Comparison of ENCODE assay signal across 1 cellular context in the genomic region with DNA sequence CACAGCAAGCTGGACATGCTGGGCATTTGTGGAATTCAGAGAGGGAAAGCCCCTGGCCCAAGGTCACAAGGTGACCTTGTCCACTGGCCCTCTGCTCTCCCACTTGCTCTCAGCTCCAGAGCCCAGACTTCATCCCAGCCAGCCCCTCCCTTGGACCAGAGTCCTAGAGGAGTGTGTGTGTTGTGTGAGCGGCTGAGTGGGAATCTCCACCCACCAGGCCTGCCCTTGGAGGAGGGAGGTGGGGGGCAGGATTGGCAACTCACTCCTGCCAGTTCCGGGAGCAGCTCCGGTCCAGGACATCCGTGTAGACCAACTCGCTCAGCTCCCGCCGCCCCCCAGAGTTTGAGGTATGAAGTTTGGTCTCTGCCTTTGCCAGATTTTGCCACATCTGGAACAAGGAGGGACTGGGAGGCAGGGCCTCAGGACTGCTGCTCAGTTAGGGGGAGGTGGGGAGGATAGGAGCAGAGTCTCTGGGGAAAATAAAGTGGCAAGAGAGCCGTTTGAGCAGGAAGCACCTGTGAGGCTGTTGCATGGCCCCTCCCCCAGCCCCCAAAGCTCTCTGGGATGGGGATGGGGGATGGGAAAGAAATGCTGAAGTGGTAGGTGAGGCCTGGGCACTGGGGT.
A peak's percentile ranks its signal among the peaks of the same experiment; 100 is the strongest.
TF ChIP-seq lines count a peak whose summit lies in the region.

No MANE protein-coding gene starts in this region.

TF ChIP-seq in HepG2, 621 proteins besides CTCF, POLR2A, EP300 and RAD21 (continues in another document):
- TF ChIP-seq, protein P1, sequence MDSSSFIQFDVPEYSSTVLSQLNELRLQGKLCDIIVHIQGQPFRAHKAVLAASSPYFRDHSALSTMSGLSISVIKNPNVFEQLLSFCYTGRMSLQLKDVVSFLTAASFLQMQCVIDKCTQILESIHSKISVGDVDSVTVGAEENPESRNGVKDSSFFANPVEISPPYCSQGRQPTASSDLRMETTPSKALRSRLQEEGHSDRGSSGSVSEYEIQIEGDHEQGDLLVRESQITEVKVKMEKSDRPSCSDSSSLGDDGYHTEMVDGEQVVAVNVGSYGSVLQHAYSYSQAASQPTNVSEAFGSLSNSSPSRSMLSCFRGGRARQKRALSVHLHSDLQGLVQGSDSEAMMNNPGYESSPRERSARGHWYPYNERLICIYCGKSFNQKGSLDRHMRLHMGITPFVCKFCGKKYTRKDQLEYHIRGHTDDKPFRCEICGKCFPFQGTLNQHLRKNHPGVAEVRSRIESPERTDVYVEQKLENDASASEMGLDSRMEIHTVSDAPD (CRISPR knock-in tag; IDR thresholded peaks at IDR 0.05) = peak; percentile 85; the same call in 1 of the 2 replicates
- TF ChIP-seq, protein P2, sequence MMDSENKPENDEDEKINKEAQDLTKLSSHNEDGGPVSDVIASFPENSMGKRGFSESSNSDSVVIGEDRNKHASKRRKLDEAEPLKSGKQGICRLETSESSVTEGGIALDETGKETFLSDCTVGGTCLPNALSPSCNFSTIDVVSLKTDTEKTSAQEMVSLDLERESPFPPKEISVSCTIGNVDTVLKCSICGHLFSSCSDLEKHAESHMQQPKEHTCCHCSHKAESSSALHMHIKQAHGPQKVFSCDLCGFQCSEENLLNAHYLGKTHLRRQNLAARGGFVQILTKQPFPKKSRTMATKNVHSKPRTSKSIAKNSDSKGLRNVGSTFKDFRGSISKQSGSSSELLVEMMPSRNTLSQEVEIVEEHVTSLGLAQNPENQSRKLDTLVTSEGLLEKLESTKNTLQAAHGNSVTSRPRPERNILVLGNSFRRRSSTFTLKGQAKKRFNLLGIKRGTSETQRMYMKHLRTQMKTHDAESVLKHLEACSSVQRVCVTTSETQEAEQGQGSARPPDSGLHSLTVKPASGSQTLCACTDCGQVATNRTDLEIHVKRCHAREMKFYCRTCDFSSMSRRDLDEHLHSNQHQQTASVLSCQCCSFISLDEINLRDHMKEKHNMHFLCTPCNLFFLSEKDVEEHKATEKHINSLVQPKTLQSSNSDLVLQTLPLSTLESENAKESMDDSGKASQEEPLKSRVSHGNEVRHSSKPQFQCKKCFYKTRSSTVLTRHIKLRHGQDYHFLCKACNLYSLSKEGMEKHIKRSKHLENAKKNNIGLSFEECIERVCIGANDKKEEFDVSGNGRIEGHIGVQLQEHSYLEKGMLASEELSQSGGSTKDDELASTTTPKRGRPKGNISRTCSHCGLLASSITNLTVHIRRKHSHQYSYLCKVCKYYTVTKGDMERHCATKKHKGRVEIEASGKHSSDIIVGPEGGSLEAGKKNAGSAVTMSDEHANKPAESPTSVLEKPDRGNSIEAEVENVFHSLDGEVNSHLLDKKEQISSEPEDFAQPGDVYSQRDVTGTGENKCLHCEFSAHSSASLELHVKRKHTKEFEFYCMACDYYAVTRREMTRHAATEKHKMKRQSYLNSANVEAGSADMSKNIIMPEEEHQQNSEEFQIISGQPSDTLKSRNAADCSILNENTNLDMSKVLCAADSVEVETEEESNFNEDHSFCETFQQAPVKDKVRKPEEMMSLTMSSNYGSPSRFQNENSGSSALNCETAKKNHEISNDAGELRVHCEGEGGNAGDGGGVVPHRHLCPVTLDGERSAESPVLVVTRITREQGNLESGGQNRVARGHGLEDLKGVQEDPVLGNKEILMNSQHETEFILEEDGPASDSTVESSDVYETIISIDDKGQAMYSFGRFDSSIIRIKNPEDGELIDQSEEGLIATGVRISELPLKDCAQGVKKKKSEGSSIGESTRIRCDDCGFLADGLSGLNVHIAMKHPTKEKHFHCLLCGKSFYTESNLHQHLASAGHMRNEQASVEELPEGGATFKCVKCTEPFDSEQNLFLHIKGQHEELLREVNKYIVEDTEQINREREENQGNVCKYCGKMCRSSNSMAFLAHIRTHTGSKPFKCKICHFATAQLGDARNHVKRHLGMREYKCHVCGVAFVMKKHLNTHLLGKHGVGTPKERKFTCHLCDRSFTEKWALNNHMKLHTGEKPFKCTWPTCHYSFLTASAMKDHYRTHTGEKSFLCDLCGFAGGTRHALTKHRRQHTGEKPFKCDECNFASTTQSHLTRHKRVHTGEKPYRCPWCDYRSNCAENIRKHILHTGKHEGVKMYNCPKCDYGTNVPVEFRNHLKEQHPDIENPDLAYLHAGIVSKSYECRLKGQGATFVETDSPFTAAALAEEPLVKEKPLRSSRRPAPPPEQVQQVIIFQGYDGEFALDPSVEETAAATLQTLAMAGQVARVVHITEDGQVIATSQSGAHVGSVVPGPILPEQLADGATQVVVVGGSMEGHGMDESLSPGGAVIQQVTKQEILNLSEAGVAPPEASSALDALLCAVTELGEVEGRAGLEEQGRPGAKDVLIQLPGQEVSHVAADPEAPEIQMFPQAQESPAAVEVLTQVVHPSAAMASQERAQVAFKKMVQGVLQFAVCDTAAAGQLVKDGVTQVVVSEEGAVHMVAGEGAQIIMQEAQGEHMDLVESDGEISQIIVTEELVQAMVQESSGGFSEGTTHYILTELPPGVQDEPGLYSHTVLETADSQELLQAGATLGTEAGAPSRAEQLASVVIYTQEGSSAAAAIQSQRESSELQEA (CRISPR knock-in tag; IDR thresholded peaks at IDR 0.05; ENCODE audit: not compliant biosample characterization) = peak; percentile 12
- no peak for TF ChIP-seq HMG20A (CRISPR knock-in tag; IDR thresholded peaks at IDR 0.05; ENCODE audit: borderline replicate concordance)
- TF ChIP-seq ZNF207 (IDR thresholded peaks at IDR 0.05; ENCODE audit: borderline replicate concordance) = no peak
- TF ChIP-seq MAZ (IDR thresholded peaks at IDR 0.05; ENCODE audit: borderline replicate concordance, low read depth, low read length) = peak; percentile 27; the same call in 1 of the 2 replicates
- TF ChIP-seq MAZ (CRISPR knock-in tag; IDR thresholded peaks at IDR 0.05; ENCODE audit: low read depth) = peak; percentile 60; the same call in 1 of the 2 replicates
- no peak for TF ChIP-seq REXO4 (CRISPR knock-in tag; IDR thresholded peaks at IDR 0.05; ENCODE audit: borderline replicate concordance)
- no peak for TF ChIP-seq DNMT3B (CRISPR knock-in tag; conservative IDR thresholded peaks at IDR 0.05)
- peak; percentile 99 for TF ChIP-seq ESRRA (CRISPR knock-in tag; IDR thresholded peaks at IDR 0.05; ENCODE audit: low read depth)
- no peak for TF ChIP-seq TCF12 (IDR thresholded peaks at IDR 0.05)
- no peak for TF ChIP-seq TCF12 (CRISPR knock-in tag; IDR thresholded peaks at IDR 0.05)
- peak; percentile 59; the same call in 1 of the 2 replicates for TF ChIP-seq SSRP1 (CRISPR knock-in tag; IDR thresholded peaks at IDR 0.05)
- TF ChIP-seq HNF4G (IDR thresholded peaks at IDR 0.05; ENCODE audit: borderline replicate concordance, low read depth, low read length) = peak; percentile 48; the same call in 1 of the 2 replicates
- TF ChIP-seq HNF4G (CRISPR knock-in tag; IDR thresholded peaks at IDR 0.05; ENCODE audit: borderline replicate concordance, low read depth) = peak; percentile 76; the same call in 1 of the 2 replicates
- 0 out of 2 replicates have a peak, but pooled peaks have one; percentile 38 for TF ChIP-seq MEIS2 (CRISPR knock-in tag; IDR thresholded peaks at IDR 0.05)
- no peak for TF ChIP-seq RBM39 (IDR thresholded peaks at IDR 0.05; ENCODE audit: low read depth, low read length, poor library complexity, severe bottlenecking)
- TF ChIP-seq ELF1 (CRISPR knock-in tag; IDR thresholded peaks at IDR 0.05) = peak; percentile 59; the same call in 1 of the 2 replicates
- peak; percentile 39; the same call in 1 of the 2 replicates for TF ChIP-seq NR2F6 (IDR thresholded peaks at IDR 0.05)
- TF ChIP-seq NR2F6 (CRISPR knock-in tag; IDR thresholded peaks at IDR 0.05) = no peak; the same call in 1 of the 2 replicates
- TF ChIP-seq PITX1 (CRISPR knock-in tag; IDR thresholded peaks at IDR 0.05) = 0 out of 2 replicates have a peak, but pooled peaks have one; percentile 66
- TF ChIP-seq CAMTA2 (CRISPR knock-in tag; IDR thresholded peaks at IDR 0.05; ENCODE audit: borderline replicate concordance) = no peak
- no peak for TF ChIP-seq ATF4 (CRISPR knock-in tag; IDR thresholded peaks at IDR 0.05)
- peak; percentile 23; the same call in 1 of the 2 replicates for TF ChIP-seq KDM5B (CRISPR knock-in tag; IDR thresholded peaks at IDR 0.05; ENCODE audit: borderline replicate concordance)
- TF ChIP-seq, protein P3, sequence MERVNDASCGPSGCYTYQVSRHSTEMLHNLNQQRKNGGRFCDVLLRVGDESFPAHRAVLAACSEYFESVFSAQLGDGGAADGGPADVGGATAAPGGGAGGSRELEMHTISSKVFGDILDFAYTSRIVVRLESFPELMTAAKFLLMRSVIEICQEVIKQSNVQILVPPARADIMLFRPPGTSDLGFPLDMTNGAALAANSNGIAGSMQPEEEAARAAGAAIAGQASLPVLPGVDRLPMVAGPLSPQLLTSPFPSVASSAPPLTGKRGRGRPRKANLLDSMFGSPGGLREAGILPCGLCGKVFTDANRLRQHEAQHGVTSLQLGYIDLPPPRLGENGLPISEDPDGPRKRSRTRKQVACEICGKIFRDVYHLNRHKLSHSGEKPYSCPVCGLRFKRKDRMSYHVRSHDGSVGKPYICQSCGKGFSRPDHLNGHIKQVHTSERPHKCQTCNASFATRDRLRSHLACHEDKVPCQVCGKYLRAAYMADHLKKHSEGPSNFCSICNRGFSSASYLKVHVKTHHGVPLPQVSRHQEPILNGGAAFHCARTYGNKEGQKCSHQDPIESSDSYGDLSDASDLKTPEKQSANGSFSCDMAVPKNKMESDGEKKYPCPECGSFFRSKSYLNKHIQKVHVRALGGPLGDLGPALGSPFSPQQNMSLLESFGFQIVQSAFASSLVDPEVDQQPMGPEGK (CRISPR knock-in tag; IDR thresholded peaks at IDR 0.05) = peak; percentile 83
- peak; percentile 73 for TF ChIP-seq SAP130 (CRISPR knock-in tag; IDR thresholded peaks at IDR 0.05; ENCODE audit: low read depth)
- peak; percentile 45; the same call in 1 of the 2 replicates for TF ChIP-seq HNF1B (CRISPR knock-in tag; IDR thresholded peaks at IDR 0.05)
- no peak for TF ChIP-seq ZNF205 (CRISPR knock-in tag; IDR thresholded peaks at IDR 0.05)
- TF ChIP-seq ZNF317 (CRISPR knock-in tag; IDR thresholded peaks at IDR 0.05) = 0 out of 2 replicates have a peak, but pooled peaks have one; percentile 20
- TF ChIP-seq GATAD1 (CRISPR knock-in tag; IDR thresholded peaks at IDR 0.05) = no peak
- TF ChIP-seq IRF2 (CRISPR knock-in tag; IDR thresholded peaks at IDR 0.05) = peak; percentile 48; the same call in 1 of the 2 replicates
- no peak for TF ChIP-seq ZNF709 (CRISPR knock-in tag; IDR thresholded peaks at IDR 0.05)
- TF ChIP-seq, protein P4, sequence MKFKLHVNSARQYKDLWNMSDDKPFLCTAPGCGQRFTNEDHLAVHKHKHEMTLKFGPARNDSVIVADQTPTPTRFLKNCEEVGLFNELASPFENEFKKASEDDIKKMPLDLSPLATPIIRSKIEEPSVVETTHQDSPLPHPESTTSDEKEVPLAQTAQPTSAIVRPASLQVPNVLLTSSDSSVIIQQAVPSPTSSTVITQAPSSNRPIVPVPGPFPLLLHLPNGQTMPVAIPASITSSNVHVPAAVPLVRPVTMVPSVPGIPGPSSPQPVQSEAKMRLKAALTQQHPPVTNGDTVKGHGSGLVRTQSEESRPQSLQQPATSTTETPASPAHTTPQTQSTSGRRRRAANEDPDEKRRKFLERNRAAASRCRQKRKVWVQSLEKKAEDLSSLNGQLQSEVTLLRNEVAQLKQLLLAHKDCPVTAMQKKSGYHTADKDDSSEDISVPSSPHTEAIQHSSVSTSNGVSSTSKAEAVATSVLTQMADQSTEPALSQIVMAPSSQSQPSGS (CRISPR knock-in tag; IDR thresholded peaks at IDR 0.05) = peak; percentile 40; the same call in 1 of the 2 replicates
- no peak for TF ChIP-seq ZNF232 (CRISPR knock-in tag; IDR thresholded peaks at IDR 0.05; ENCODE audit: borderline replicate concordance)
- peak; percentile 84 for TF ChIP-seq HNRNPL (IDR thresholded peaks at IDR 0.05; ENCODE audit: low read depth, low read length)
- TF ChIP-seq HNF4A (CRISPR knock-in tag; IDR thresholded peaks at IDR 0.05) = peak; percentile 83
- no peak for TF ChIP-seq NRL (CRISPR knock-in tag; IDR thresholded peaks at IDR 0.05; ENCODE audit: borderline replicate concordance)
- no peak for TF ChIP-seq MNT (IDR thresholded peaks at IDR 0.05)
- peak; percentile 56; the same call in 1 of the 2 replicates for TF ChIP-seq ETV5 (CRISPR knock-in tag; IDR thresholded peaks at IDR 0.05; ENCODE audit: borderline replicate concordance)
- TF ChIP-seq, protein P5, sequence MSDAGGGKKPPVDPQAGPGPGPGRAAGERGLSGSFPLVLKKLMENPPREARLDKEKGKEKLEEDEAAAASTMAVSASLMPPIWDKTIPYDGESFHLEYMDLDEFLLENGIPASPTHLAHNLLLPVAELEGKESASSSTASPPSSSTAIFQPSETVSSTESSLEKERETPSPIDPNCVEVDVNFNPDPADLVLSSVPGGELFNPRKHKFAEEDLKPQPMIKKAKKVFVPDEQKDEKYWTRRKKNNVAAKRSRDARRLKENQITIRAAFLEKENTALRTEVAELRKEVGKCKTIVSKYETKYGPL (CRISPR knock-in tag; IDR thresholded peaks at IDR 0.05) = no peak
- 0 out of 2 replicates have a peak, but pooled peaks have one; percentile 48 for TF ChIP-seq ZNF772 (CRISPR knock-in tag; IDR thresholded peaks at IDR 0.05)
- TF ChIP-seq ZNF260 (CRISPR knock-in tag; IDR thresholded peaks at IDR 0.05; ENCODE audit: borderline replicate concordance, low read depth) = no peak
- TF ChIP-seq POLR2G (IDR thresholded peaks at IDR 0.05; ENCODE audit: low read depth, low read length) = peak; percentile 54; the same call in 1 of the 2 replicates
